27 cellular contexts compared by ENCODE assay signal in the genomic region with DNA sequence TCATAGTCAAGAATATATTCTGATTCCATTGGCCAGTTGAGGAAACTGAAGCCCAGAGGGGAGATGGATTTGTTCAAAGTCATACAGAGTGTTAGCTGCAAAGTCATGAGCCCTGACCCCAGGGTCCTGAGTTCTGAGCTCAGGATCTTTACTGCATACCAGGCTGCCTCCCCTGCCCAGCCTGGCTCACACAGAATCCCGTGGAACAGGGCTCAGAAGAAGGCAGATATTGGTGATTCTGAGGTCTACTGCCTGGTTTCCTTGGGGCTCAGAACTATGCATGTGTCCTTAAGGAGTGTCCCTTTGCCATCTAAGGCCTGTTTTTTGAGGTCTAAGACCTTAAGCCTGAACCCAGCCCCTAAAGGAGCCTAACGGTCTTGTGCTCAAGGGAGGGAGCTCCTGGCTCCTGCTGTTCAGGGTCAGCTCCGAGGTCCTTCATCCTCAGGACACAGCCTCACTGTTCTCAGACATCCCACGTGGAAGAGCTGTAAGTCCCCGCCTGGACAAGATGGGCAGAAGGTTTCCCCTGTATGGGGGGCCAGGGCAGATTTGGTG.
A peak's percentile ranks its signal among the peaks of the same experiment; 100 is the strongest.
DNase-seq lines count a peak whose midpoint lies in the region; ATAC-seq, FAIRE-seq and TF ChIP-seq lines count a peak whose summit lies in the region.
"Had no signal": no experiment of that assay in that cellular context is flagged by ENCODE, and none has a peak within 500 bp of the region (broad histone marks: within the 10 kb centered on the region; RNA-seq: fewer than 3 reads in every experiment).

No MANE protein-coding gene starts in this region.

- DNase-seq in cardiac septum (ENCODE audit: low spot score) (peak; percentile 62), right cardiac atrium (no peak), K562 (ENCODE audit: extremely low read depth in 1 of 4, low spot score in 3 of 4) (no peak), mesenchymal stem cell (no peak), NCI-H1694 (lab: John Stamatoyannopoulos, UW) (no peak), GM23338 (ENCODE audit: low spot score) (no peak)
- DNase-seq in activated CD4-positive, alpha-beta T cell treated with anti-CD3 and anti-CD28 coated beads, Interleukin-2, amount 50 U/mL, for 4 hours = no peak
- DNase-seq: CD4-positive, alpha-beta T cell; GOT3; HCEC 1CT; Karpas-422; NCI-H1092 treated with DMSO at 0.1 percent for 48 hours; NCI-H1436; NCI-H187 treated with DMSO at 0.1 percent for 48 hours; NCI-H2107; NCI-H446; NCI-H526; NCI-H82; NK-92 treated with Interleukin-12 subunit alpha and Interleukin-12 subunit beta, amount 100 ng/mL, for 24 hours; SHP77 treated with DMSO at 0.1 percent for 48 hours had no signal

- H3K14ac ChIP-seq in mesenchymal stem cell (ENCODE audit: low read length in 2 of 2) = peak overlapping the region in 1 of 2 experiments; percentile 11

- H3K9me1 ChIP-seq in K562 (ENCODE audit: control insufficient read depth, insufficient read depth, low read length) = no peaks in the 10 kb centered on the region

- no peak for TF ChIP-seq POLR2A in K562 (conservative IDR thresholded peaks at IDR 0.05)

- H2BK15ac ChIP-seq in mesenchymal stem cell (ENCODE audit: low read depth, poor library complexity, severe bottlenecking) = peak overlapping the region; percentile 13

- H3K36me3 ChIP-seq in K562 (ENCODE audit: control insufficient read depth, insufficient read depth, low read length) (no peaks in the 10 kb centered on the region), mesenchymal stem cell (ENCODE audit: control insufficient read depth in 1 of 2, insufficient read depth in 2 of 2, low read depth in 1 of 2, low read length in 2 of 2) (no peaks in the 10 kb centered on the region), GM23338 (ENCODE audit: insufficient read depth) (no peaks in the 10 kb centered on the region)
- H3K36me3 ChIP-seq: BLaER1 had no signal

- H3K23ac ChIP-seq in mesenchymal stem cell (ENCODE audit: low read length in 2 of 2) = no peak overlapping the region

- 84% methylated on average over 5 of the region's 5 CpGs for WGBS in right cardiac atrium
- WGBS in K562 (ENCODE audit: insufficient coverage, low coverage, missing lambda C conversion rate) = 22% methylated on average over 5 of the region's 5 CpGs
- WGBS in mesenchymal stem cell = 80% methylated on average over 5 of the region's 5 CpGs

- H3K27me3 ChIP-seq in right cardiac atrium (ENCODE audit: control insufficient read depth, insufficient read depth) (no peaks in the 10 kb centered on the region), K562 (ENCODE audit: control insufficient read depth in 2 of 2, insufficient read depth in 2 of 2, low read length in 2 of 2) (no peaks in the 10 kb centered on the region), mesenchymal stem cell (ENCODE audit: control insufficient read depth in 1 of 2, insufficient read depth in 1 of 2, low read length in 2 of 2) (no peaks in the 10 kb centered on the region), GM23338 (ENCODE audit: insufficient read depth) (peaks cover 13% of the 10 kb centered on the region)

- H3K36me3 Mint-ChIP-seq in GM23338 (ENCODE audit: low read depth) = no peaks in the 10 kb centered on the region

- H3K4ac ChIP-seq in mesenchymal stem cell (ENCODE audit: low read depth in 1 of 2, low read length in 2 of 2) = no peak overlapping the region

- H2AK5ac ChIP-seq in mesenchymal stem cell (ENCODE audit: low read length, severe bottlenecking) = no peak overlapping the region

- ATAC-seq in right cardiac atrium (no peak), K562 (no peak), GM23338 (no peak), HG03095 (IDR thresholded peaks at IDR 0.05; ENCODE audit: unreplicated experiment) (no peak)
- ATAC-seq: GM12878 had no signal

- TF ChIP-seq CTCF in K562 (IDR thresholded peaks at IDR 0.05 in 2 of 3, conservative IDR thresholded peaks at IDR 0.05 in 1 of 3; ENCODE audit: insufficient read depth in 2 of 3, low read depth in 1 of 3, low read length in 3 of 3) (no peak), GM23338 (conservative IDR thresholded peaks at IDR 0.05; ENCODE audit: low read depth in 2 of 2) (no peak)

- no TSS peak for BruUV-seq in K562 (replicated peaks; lab: Mats Ljungman, UMichigan)

- no peak overlapping the region for H3K18ac ChIP-seq in mesenchymal stem cell (ENCODE audit: low read depth in 1 of 2, low read length in 2 of 2)

- no peak overlapping the region for H3K4me3 ChIP-seq in right cardiac atrium (ENCODE audit: low read length)
- H3K4me3 ChIP-seq in K562 = no peak overlapping the region
- peak overlapping the region in 1 of 2 experiments; percentile 6 for H3K4me3 ChIP-seq in mesenchymal stem cell (ENCODE audit: insufficient read depth in 1 of 2, low read depth in 1 of 2, low read length in 2 of 2)
- no peak overlapping the region for H3K4me3 ChIP-seq in GM23338
- H3K4me3 ChIP-seq: BLaER1, GM12878 had no signal

- peak overlapping the region; percentile 9 to 37 for H2BK12ac ChIP-seq in mesenchymal stem cell (ENCODE audit: low read length in 2 of 2)

- H3K9ac ChIP-seq in K562 (ENCODE audit: insufficient read depth in 1 of 2, low read depth in 2 of 2, low read length in 2 of 2) = no peak overlapping the region
- no peak overlapping the region for H3K9ac ChIP-seq in mesenchymal stem cell (ENCODE audit: low read length)
- H3K9ac ChIP-seq: BLaER1 had no signal

- H3K27ac ChIP-seq in right cardiac atrium (ENCODE audit: low read length) (no peak overlapping the region), K562 (ENCODE audit: extremely low read depth, low read depth, low read length) (no peak overlapping the region), mesenchymal stem cell (ENCODE audit: low read length, poor library complexity, severe bottlenecking) (no peak overlapping the region), GM23338 (ENCODE audit: low read depth) (no peak overlapping the region)
- H3K27ac ChIP-seq: BLaER1, HL-60, RWPE1 had no signal

- TF ChIP-seq EP300 in K562 (IDR thresholded peaks at IDR 0.05; ENCODE audit: low read length) = no peak

- H3K4me1 ChIP-seq in right cardiac atrium (ENCODE audit: control insufficient read depth, insufficient read depth, low read length) (peaks cover 3% of the 10 kb centered on the region), K562 (replicated peaks in 1 of 2; ENCODE audit: control insufficient read depth in 2 of 2, insufficient read depth in 2 of 2, low read length in 2 of 2) (peaks cover under 1 to 6% of the 10 kb centered on the region in 2 experiments; a peak in 2 of 5 replicates), mesenchymal stem cell (ENCODE audit: control insufficient read depth, insufficient read depth, low read depth, low read length) (peaks cover 16% of the 10 kb centered on the region), GM23338 (ENCODE audit: insufficient read depth) (peaks cover 16% of the 10 kb centered on the region)

- H3K27ac Mint-ChIP-seq in GM23338 = no peak overlapping the region
- H3K27ac Mint-ChIP-seq: CD4-positive, alpha-beta T cell had no signal

- H3F3A ChIP-seq in GM23338 (replicated peaks; ENCODE audit: low read depth) = 0 out of 2 replicates have a peak, but pooled peaks cover 2% of the 10 kb centered on the region

- intact Hi-C loops in cardiac septum (cut with DNase I) (no loop called here), right cardiac atrium (cut with DNase I) (no loop called here), K562 (cut with micrococcal nuclease) (no loop called here)

- H3K9me3 Mint-ChIP-seq in GM23338 = no peaks in the 10 kb centered on the region; the same call in 2 of the 3 replicates
- H3K9me3 Mint-ChIP-seq: CD4-positive, alpha-beta T cell had no signal

- FAIRE-seq in K562 (lab: Jason Lieb, UNC) = no peak
- FAIRE-seq: A204.1, D721Med, GM12878 had no signal

- no peak for TF ChIP-seq RAD21 in K562 (CRISPR knock-in tag; conservative IDR thresholded peaks at IDR 0.05 in 1 of 2, IDR thresholded peaks at IDR 0.05 in 1 of 2)

- no peak overlapping the region for H3K4me2 ChIP-seq in K562 (ENCODE audit: insufficient read depth, low read length)
- no peak overlapping the region for H3K4me2 ChIP-seq in mesenchymal stem cell (ENCODE audit: low read length, poor library complexity, severe bottlenecking)
- H3K4me2 ChIP-seq in GM23338 = no peak overlapping the region
- H3K4me2 ChIP-seq: BLaER1 had no signal

- POLR2A ChIA-PET in K562 (lab: Yijun Ruan, JAX) = interaction anchor here (1.1 to 1.4 kb wide), 2 partner anchors 14 to 15 kb away, joined by 3 to 6 read pairs; no protein-coding TSS in a partner anchor

- H2BK120ac ChIP-seq in mesenchymal stem cell (ENCODE audit: low read depth, low read length) = no peak overlapping the region

- peaks cover 10% of the 10 kb centered on the region for H3K27me3 Mint-ChIP-seq in GM23338 (ENCODE audit: insufficient read depth, low read depth, poor library complexity)

- H4K20me1 ChIP-seq in K562 (replicated peaks; ENCODE audit: control insufficient read depth, insufficient read depth, low read length) (no peaks in the 10 kb centered on the region), GM23338 (replicated peaks; ENCODE audit: insufficient read depth) (no peaks in the 10 kb centered on the region)

- H2AFZ ChIP-seq in K562 (ENCODE audit: low read depth, low read length) = peak overlapping the region; percentile 21; the same call in 1 of the 2 replicates
- H2AFZ ChIP-seq in mesenchymal stem cell (ENCODE audit: low read depth, low read length) = no peak overlapping the region
- no peak overlapping the region for H2AFZ ChIP-seq in GM23338

- H3K4me1 Mint-ChIP-seq in GM23338 = peaks cover 20% of the 10 kb centered on the region

- H3K4me3 Mint-ChIP-seq in GM23338 = no peak overlapping the region
- H3K4me3 Mint-ChIP-seq: CD4-positive, alpha-beta T cell had no signal

- H4K91ac ChIP-seq in mesenchymal stem cell (ENCODE audit: low read length) = peak overlapping the region; percentile 16

- CTCF ChIA-PET in K562 (lab: Yijun Ruan, JAX; ENCODE audit: low intra/inter-chr PET ratio) = no interaction called here

- no peaks in the 10 kb centered on the region for H3K9me3 ChIP-seq in right cardiac atrium (ENCODE audit: control insufficient read depth, low read length)
- H3K9me3 ChIP-seq in K562 (replicated peaks; ENCODE audit: control insufficient read depth, insufficient read depth, low read depth, low read length) = no peaks in the 10 kb centered on the region
- peaks cover 8% of the 10 kb centered on the region for H3K9me3 ChIP-seq in mesenchymal stem cell (ENCODE audit: control insufficient read depth, low read length)
- H3K9me3 ChIP-seq: BLaER1 had no signal

- H4K8ac ChIP-seq in mesenchymal stem cell (ENCODE audit: low read length) = no peak overlapping the region

- no peaks in the 10 kb centered on the region for H3K9me2 ChIP-seq in GM23338 (ENCODE audit: insufficient read depth)

- no peaks in the 10 kb centered on the region for H3K79me2 ChIP-seq in K562 (ENCODE audit: control insufficient read depth, insufficient read depth, low read length)
- H3K79me2 ChIP-seq in GM23338 (replicated peaks; ENCODE audit: insufficient read depth) = no peaks in the 10 kb centered on the region

- in situ Hi-C loops in K562 (cut with MboI) = no loop called here

- no peak overlapping the region for H2BK5ac ChIP-seq in mesenchymal stem cell (ENCODE audit: low read depth, low read length, poor library complexity, severe bottlenecking)

- no peaks in the 10 kb centered on the region for H3K79me1 ChIP-seq in mesenchymal stem cell (replicated peaks; ENCODE audit: low read length, poor library complexity, severe bottlenecking)

TF ChIP-seq in K562, 482 proteins besides CTCF, POLR2A, EP300 and RAD21 (continues in another document):
- TF ChIP-seq HLTF (IDR thresholded peaks at IDR 0.05) = no peak

TF ChIP-seq in GM23338, 12 proteins besides CTCF, POLR2A, EP300 and RAD21 (continues in another document):
- TF ChIP-seq JUNB (IDR thresholded peaks at IDR 0.05; ENCODE audit: unreplicated experiment) = no peak
